28 cellular contexts compared by ENCODE assay signal in genomic region chr12:103748875-103749274, GRCh38.
"Had no signal": no experiment of that assay in that cellular context is flagged by ENCODE, and none has a peak within 500 bp of the region (broad histone marks: within the 10 kb centered on the region; RNA-seq: fewer than 3 reads in every experiment).

No MANE protein-coding gene starts in this region.

- H3K36me3 Mint-ChIP-seq: stimulated activated effector memory CD8-positive, alpha-beta T cell treated with anti-CD3 and anti-CD28 coated beads, Interleukin-12 subunit alpha, Interleukin-12 subunit beta, amount 100 ng/mL, for 72 hours; stimulated activated memory B cell treated with anti-CD40 and anti-IgM and Interleukin-4, amounts not matched to agents 10 μg/mL and 1 μg/mL and 100 μg/mL, for 72 hours; stimulated activated naive B cell treated with anti-CD40 and anti-IgM and Interleukin-4, amounts not matched to agents 10 μg/mL and 1 μg/mL and 100 μg/mL, for 72 hours; type B pancreatic cell had no signal

- DNase-seq: stimulated activated CD4-positive, alpha-beta T cell treated with anti-CD3 and anti-CD28 coated beads, Interleukin-2, amount 100 ng/mL, for 48 hours; stimulated activated CD4-positive, alpha-beta T cell treated with anti-CD3 and anti-CD28 coated beads, Interleukin-4, amount 100 ng/mL, for 1 hour; stimulated activated CD4-positive, alpha-beta T cell treated with anti-CD3 and anti-CD28 coated beads, Interleukin-4, amount 100 ng/mL, for 24 hours; stimulated activated CD4-positive, alpha-beta T cell treated with anti-CD3 and anti-CD28 coated beads, Interleukin-4, amount 100 ng/mL, for 4 hours; stimulated activated CD8-positive, alpha-beta memory T cell treated with anti-CD3 and anti-CD28 coated beads, Interleukin-4, amount 100 ng/mL, for 48 hours; stimulated activated naive B cell treated with anti-CD40 and anti-IgM and Interleukin-4, amounts not matched to agents 10 μg/mL and 1 μg/mL and 100 μg/mL, for 72 hours; stimulated activated naive CD4-positive, alpha-beta T cell; stimulated activated naive CD4-positive, alpha-beta T cell treated with Interleukin-2 at 50 U/mL for 16 hours; stimulated activated naive CD8-positive, alpha-beta T cell treated with anti-CD3 and anti-CD28 coated beads, Interleukin-15, amount 100 ng/mL, for 72 hours; stimulated activated naive CD8-positive, alpha-beta T cell treated with anti-CD3 and anti-CD28 coated beads, Interleukin-15, Interleukin-2, amounts not matched to agents 100 U/mL and 50 U/mL, for 24 hours; stomach; substantia nigra; testis; thyroid gland; tibial artery; transverse colon; trophoblast cell; upper lobe of left lung; upper lobe of right lung; uterus had no signal

- H3K27ac Mint-ChIP-seq: stimulated activated effector memory CD8-positive, alpha-beta T cell treated with anti-CD3 and anti-CD28 coated beads, Interleukin-12 subunit alpha, Interleukin-12 subunit beta, amount 100 ng/mL, for 72 hours; stimulated activated memory B cell treated with anti-CD40 and anti-IgM and Interleukin-4, amounts not matched to agents 10 μg/mL and 1 μg/mL and 100 μg/mL, for 72 hours; stimulated activated naive B cell treated with anti-CD40 and anti-IgM and Interleukin-4, amounts not matched to agents 10 μg/mL and 1 μg/mL and 100 μg/mL, for 72 hours; stimulated activated naive CD8-positive, alpha-beta T cell treated with anti-CD3 and anti-CD28 coated beads, Interleukin-15, amount 100 ng/mL, for 72 hours; stimulated activated naive CD8-positive, alpha-beta T cell treated with anti-CD3 and anti-CD28 coated beads, Interleukin-15, Interleukin-2, amounts not matched to agents 100 ng/mL and 50 ng/mL, for 24 hours had no signal

- H3K4me3 Mint-ChIP-seq: stimulated activated effector memory CD8-positive, alpha-beta T cell treated with anti-CD3 and anti-CD28 coated beads, Interleukin-12 subunit alpha, Interleukin-12 subunit beta, amount 100 ng/mL, for 72 hours; stimulated activated memory B cell treated with anti-CD40 and anti-IgM and Interleukin-4, amounts not matched to agents 10 μg/mL and 1 μg/mL and 100 μg/mL, for 72 hours; stimulated activated naive B cell treated with anti-CD40 and anti-IgM and Interleukin-4, amounts not matched to agents 10 μg/mL and 1 μg/mL and 100 μg/mL, for 72 hours; stimulated activated naive CD8-positive, alpha-beta T cell treated with anti-CD3 and anti-CD28 coated beads, Interleukin-15, amount 100 ng/mL, for 72 hours; stimulated activated naive CD8-positive, alpha-beta T cell treated with anti-CD3 and anti-CD28 coated beads, Interleukin-15, Interleukin-2, amounts not matched to agents 100 ng/mL and 50 ng/mL, for 24 hours; type B pancreatic cell had no signal

- H3K9me3 Mint-ChIP-seq: stimulated activated effector memory CD8-positive, alpha-beta T cell treated with anti-CD3 and anti-CD28 coated beads, Interleukin-12 subunit alpha, Interleukin-12 subunit beta, amount 100 ng/mL, for 72 hours; stimulated activated memory B cell treated with anti-CD40 and anti-IgM and Interleukin-4, amounts not matched to agents 10 μg/mL and 1 μg/mL and 100 μg/mL, for 72 hours; stimulated activated naive B cell treated with anti-CD40 and anti-IgM and Interleukin-4, amounts not matched to agents 10 μg/mL and 1 μg/mL and 100 μg/mL, for 72 hours; stimulated activated naive CD8-positive, alpha-beta T cell treated with anti-CD3 and anti-CD28 coated beads, Interleukin-15, amount 100 ng/mL, for 72 hours; stimulated activated naive CD8-positive, alpha-beta T cell treated with anti-CD3 and anti-CD28 coated beads, Interleukin-15, Interleukin-2, amounts not matched to agents 100 ng/mL and 50 ng/mL, for 24 hours; type B pancreatic cell had no signal

- H3K36me3 ChIP-seq: stomach, suprapubic skin, thoracic aorta, thyroid gland, tibial nerve, transverse colon, upper lobe of left lung, upper lobe of right lung, uterus, vagina had no signal

- H3K27ac ChIP-seq: stomach, suprapubic skin, testis, thoracic aorta, thyroid gland, tibial artery, tibial nerve, transverse colon, upper lobe of left lung, upper lobe of right lung, uterus, vagina had no signal

- H3K4me3 ChIP-seq: stomach, suprapubic skin, testis, thoracic aorta, thyroid gland, tibial artery, tibial nerve, transverse colon, upper lobe of left lung, upper lobe of right lung, uterus, vagina had no signal

- H3K4me1 ChIP-seq: stomach, suprapubic skin, testis, thyroid gland, tibial nerve, transverse colon, upper lobe of left lung, upper lobe of right lung, uterus, vagina had no signal

- ATAC-seq: stimulated activated effector memory CD8-positive, alpha-beta T cell treated with anti-CD3 and anti-CD28 coated beads, Interleukin-12 subunit alpha, Interleukin-12 subunit beta, amount 100 ng/mL, for 72 hours; stimulated activated memory B cell treated with anti-CD40 and anti-IgM and Interleukin-4, amounts not matched to agents 10 μg/mL and 1 μg/mL and 100 μg/mL, for 72 hours; stimulated activated naive B cell treated with anti-CD40 and anti-IgM and Interleukin-4, amounts not matched to agents 10 μg/mL and 1 μg/mL and 100 μg/mL, for 72 hours; stimulated activated naive CD8-positive, alpha-beta T cell treated with anti-CD3 and anti-CD28 coated beads, Interleukin-15, amount 100 ng/mL, for 72 hours; stimulated activated naive CD8-positive, alpha-beta T cell treated with anti-CD3 and anti-CD28 coated beads, Interleukin-15, Interleukin-2, amounts not matched to agents 100 U/mL and 50 U/mL, for 24 hours; upper lobe of right lung had no signal

- H3K27me3 ChIP-seq: stomach, testis, thyroid gland, tibial artery, tibial nerve, transverse colon, upper lobe of left lung, upper lobe of right lung, uterus, vagina had no signal

- H3K9me3 ChIP-seq: stomach, suprapubic skin, testis, thoracic aorta, thyroid gland, tibial artery, tibial nerve, transverse colon, upper lobe of left lung, upper lobe of right lung, uterus, vagina had no signal

- H3K4me1 Mint-ChIP-seq: stimulated activated effector memory CD8-positive, alpha-beta T cell treated with anti-CD3 and anti-CD28 coated beads, Interleukin-12 subunit alpha, Interleukin-12 subunit beta, amount 100 ng/mL, for 72 hours; stimulated activated memory B cell treated with anti-CD40 and anti-IgM and Interleukin-4, amounts not matched to agents 10 μg/mL and 1 μg/mL and 100 μg/mL, for 72 hours; stimulated activated naive B cell treated with anti-CD40 and anti-IgM and Interleukin-4, amounts not matched to agents 10 μg/mL and 1 μg/mL and 100 μg/mL, for 72 hours; stimulated activated naive CD8-positive, alpha-beta T cell treated with anti-CD3 and anti-CD28 coated beads, Interleukin-15, amount 100 ng/mL, for 72 hours had no signal

- H3K27me3 Mint-ChIP-seq: stimulated activated memory B cell treated with anti-CD40 and anti-IgM and Interleukin-4, amounts not matched to agents 10 μg/mL and 1 μg/mL and 100 μg/mL, for 72 hours; type B pancreatic cell had no signal
